8 cellular contexts compared by ENCODE assay signal in the genomic region with DNA sequence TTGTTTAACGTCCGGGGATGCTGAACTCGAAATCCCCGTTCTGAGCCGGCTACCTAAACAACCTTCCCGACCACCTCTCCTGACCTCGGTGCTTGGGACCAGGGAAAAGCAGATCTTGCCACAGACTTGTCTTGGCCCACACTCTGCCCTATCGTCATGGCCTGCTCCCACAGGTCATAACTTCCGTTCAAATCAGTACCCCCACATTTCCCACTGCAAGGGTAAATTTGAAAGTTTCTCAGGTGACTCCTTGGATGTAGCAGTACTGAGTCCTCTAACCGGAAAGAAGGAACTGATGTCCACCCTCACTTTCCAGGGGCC. TPM values are rescaled to one million over a fixed set of nuclear protein-coding genes. Genes with fewer than 3 reads are reported as not detected.
A peak's percentile ranks its signal among the peaks of the same experiment; 100 is the strongest.
DNase-seq lines count a peak whose midpoint lies in the region; ATAC-seq, FAIRE-seq and TF ChIP-seq lines count a peak whose summit lies in the region.

No MANE protein-coding gene starts in this region.

- peaks cover 25% of the 10 kb centered on the region for H3K36me3 ChIP-seq in CD4-positive, alpha-beta memory T cell (ENCODE audit: insufficient read depth, low read length)
- H3K36me3 ChIP-seq in ascending aorta (peaks cover 29 to 35% of the 10 kb centered on the region in 2 donors), lower lobe of right lung (peaks cover 41% of the 10 kb centered on the region), uterus (no peaks in the 10 kb centered on the region)

- peak overlapping the region; percentile 94 to 99 (median 96) for H3K4me3 Mint-ChIP-seq in CD4-positive, alpha-beta memory T cell

- peak overlapping the region; percentile 99 to 100 (median 100) for H3K27ac Mint-ChIP-seq in CD4-positive, alpha-beta memory T cell

- peaks cover 21 to 69% of the 10 kb centered on the region in 2 donors for H3K36me3 Mint-ChIP-seq in CD4-positive, alpha-beta memory T cell

- intact Hi-C loops in CD4-positive, alpha-beta memory T cell (cut with micrococcal nuclease), result loop anchor here (1.0 to 5.0 kb wide), 8 partner anchors 10 to 402 kb away; a partner anchor contains a TSS
- intact Hi-C loops in ascending aorta (cut with DNase I), result loop anchor here (1.0 kb wide), 2 partner anchors 10 to 48 kb away; a partner anchor contains a TSS
- intact Hi-C loops in lower lobe of right lung (cut with DNase I), result no loop called here
- intact Hi-C loops in uterus (cut with DNase I; ENCODE audit: low total_unique reads), result no loop called here

- FAIRE-seq in D721Med (lab: Jason Lieb, UNC) (no peak), GM19239 (lab: Jason Lieb, UNC) (no peak)

- H3K9me3 Mint-ChIP-seq in CD4-positive, alpha-beta memory T cell, result peaks cover 0 to 9% (median 0%) of the 10 kb centered on the region in 8 donors

- POLR2A ChIA-PET in CD4-positive, alpha-beta memory T cell (lab: Charles Lee; ENCODE audit: partially characterized antibody), result interaction anchor here (0.6 to 5.4 kb wide), 23 partner anchors 9 to 1409 kb away, joined by 3 to 120 read pairs (median 5); a partner anchor contains a TSS

- TF ChIP-seq POLR2A in uterus (IDR thresholded peaks at IDR 0.05), result no peak

- CTCF ChIA-PET in CD4-positive, alpha-beta memory T cell (lab: Charles Lee; ENCODE audit: partially characterized antibody), result interaction anchor here (0.6 to 6.6 kb wide), 12 partner anchors 10 to 363 kb away, joined by 3 to 72 read pairs (median 8); a partner anchor contains a TSS

- peaks cover 38% of the 10 kb centered on the region for H3K4me1 ChIP-seq in CD4-positive, alpha-beta memory T cell (ENCODE audit: insufficient read depth, low read length)
- peaks cover 6 to 18% of the 10 kb centered on the region in 2 donors for H3K4me1 ChIP-seq in ascending aorta
- peaks cover 45% of the 10 kb centered on the region for H3K4me1 ChIP-seq in lower lobe of right lung
- peaks cover 3 to 23% of the 10 kb centered on the region in 2 donors for H3K4me1 ChIP-seq in uterus

- peak overlapping the region; percentile 98 for H3K27ac ChIP-seq in CD4-positive, alpha-beta memory T cell (ENCODE audit: low read depth, low read length)
- H3K27ac ChIP-seq in ascending aorta (peak overlapping the region; percentile 78 to 93), lower lobe of right lung (peak overlapping the region; percentile 100), uterus (peak overlapping the region; percentile 85 to 91)

- no peak for TF ChIP-seq CTCF in ascending aorta (IDR thresholded peaks at IDR 0.05)
- TF ChIP-seq CTCF in lower lobe of right lung (IDR thresholded peaks at IDR 0.05), result no peak
- no peak for TF ChIP-seq CTCF in uterus (IDR thresholded peaks at IDR 0.05)
- no peak for TF ChIP-seq CTCF in D721Med (IDR thresholded peaks at IDR 0.05; ENCODE audit: insufficient read depth, missing control alignments)

- no peaks in the 10 kb centered on the region for H3K9me3 ChIP-seq in CD4-positive, alpha-beta memory T cell (ENCODE audit: control insufficient read depth in 1 of 2, low read length in 2 of 2)
- H3K9me3 ChIP-seq in ascending aorta (no peaks in the 10 kb centered on the region), lower lobe of right lung (no peaks in the 10 kb centered on the region), uterus (no peaks in the 10 kb centered on the region)

- DNase-seq in CD4-positive, alpha-beta memory T cell, result no peak
- DNase-seq in ascending aorta (ENCODE audit: low spot score in 2 of 2) (no peak), lower lobe of right lung (no peak), uterus (no peak), D721Med (ENCODE audit: insufficient read length, low spot score) (no peak), GM19239 (ENCODE audit: insufficient read length, low spot score) (no peak), DMS 273 (lab: John Stamatoyannopoulos, UW; ENCODE audit: unreplicated experiment) (no peak)

- peaks cover 13 to 52% (median 31%) of the 10 kb centered on the region in 4 donors for H3K4me1 Mint-ChIP-seq in CD4-positive, alpha-beta memory T cell

- ATAC-seq in HG02870 (IDR thresholded peaks at IDR 0.05; ENCODE audit: unreplicated experiment) (peak; percentile 3), lower lobe of right lung (peak; percentile 5 to 25)

- H3K4me3 ChIP-seq in CD4-positive, alpha-beta memory T cell (ENCODE audit: low read length in 2 of 2), result peak overlapping the region; percentile 60 to 67
- H3K4me3 ChIP-seq in ascending aorta, result peak overlapping the region; percentile 42 to 52
- H3K4me3 ChIP-seq in lower lobe of right lung, result peak overlapping the region; percentile 84
- peak overlapping the region; percentile 25 to 34 for H3K4me3 ChIP-seq in uterus

- peaks cover 0 to 4% of the 10 kb centered on the region in 2 donors for H3K27me3 Mint-ChIP-seq in CD4-positive, alpha-beta memory T cell

- no peaks in the 10 kb centered on the region for H3K27me3 ChIP-seq in CD4-positive, alpha-beta memory T cell (ENCODE audit: insufficient read depth, low read length)
- H3K27me3 ChIP-seq in ascending aorta (no peaks in the 10 kb centered on the region), lower lobe of right lung (ENCODE audit: low read depth) (no peaks in the 10 kb centered on the region), uterus (no peaks in the 10 kb centered on the region)

RNA-seq across cellular contexts. Expression of a gene that starts 0.6 kb away (rescaled TPM):
- 100 to 1,000 TPM; 119 to 123 TPM for total RNA-seq in CD4-positive, alpha-beta memory T cell
- 10 to 100 TPM; 57.1 to 58.3 TPM for polyA plus RNA-seq in CD4-positive, alpha-beta memory T cell
- total RNA-seq in ascending aorta, result 113 TPM
- total RNA-seq in lower lobe of right lung, result 91.4 TPM
- 1,000 to 10,000 TPM in 2 of 4 donors, 100 to 1,000 TPM in 1, 10 to 100 TPM in 1; 49.7 to 2,239 (median 990) TPM for total RNA-seq in uterus

RNA-seq across cellular contexts. Expression of a gene that starts 9.6 kb away (rescaled TPM):
- total RNA-seq in CD4-positive, alpha-beta memory T cell, result 10 to 100 TPM; 25.8 to 30.5 TPM
- polyA plus RNA-seq in CD4-positive, alpha-beta memory T cell, result 10 to 100 TPM; 50.6 to 65.1 TPM
- total RNA-seq in ascending aorta, result 118 TPM
- total RNA-seq in lower lobe of right lung, result 37.3 TPM
- 100 to 1,000 TPM in 1 of 4 donors, 10 to 100 TPM in 3; 57.9 to 126 (median 75.6) TPM for total RNA-seq in uterus

RNA-seq across cellular contexts. Expression of a gene that starts 36.5 kb away (rescaled TPM):
- total RNA-seq in CD4-positive, alpha-beta memory T cell, result 1 to 10 TPM; 4.4 to 4.6 TPM
- polyA plus RNA-seq in CD4-positive, alpha-beta memory T cell, result 1 to 10 TPM in 1 of 2 donors, under 1 TPM in 1; 0.55 to 1.5 TPM
- total RNA-seq in ascending aorta (1.9 TPM), lower lobe of right lung (0.83 TPM), uterus (1 to 10 TPM in 1 of 4 donors, under 1 TPM in 1, not detected in 2; 0.83 to 1.6 TPM)

RNA-seq across cellular contexts. Expression of a gene that starts 37.3 kb away (rescaled TPM):
- total RNA-seq in CD4-positive, alpha-beta memory T cell, result 10 to 100 TPM; 32.6 to 35.7 TPM
- polyA plus RNA-seq in CD4-positive, alpha-beta memory T cell, result 10 to 100 TPM; 29.1 to 31.3 TPM
- 61.8 TPM for total RNA-seq in ascending aorta
- total RNA-seq in lower lobe of right lung, result 54.5 TPM
- 10 to 100 TPM; 30.0 to 65.3 (median 34.7) TPM for total RNA-seq in uterus

RNA-seq across cellular contexts. Expression of a gene that starts 48.0 kb away (rescaled TPM):
- total RNA-seq in CD4-positive, alpha-beta memory T cell, result 10 to 100 TPM; 93.1 to 98.1 TPM
- polyA plus RNA-seq in CD4-positive, alpha-beta memory T cell, result 100 to 1,000 TPM in 1 of 2 donors, 10 to 100 TPM in 1; 92.0 to 118 TPM
- total RNA-seq in ascending aorta (214 TPM), lower lobe of right lung (134 TPM), uterus (100 to 1,000 TPM in 1 of 4 donors, 10 to 100 TPM in 3; 27.4 to 140 (median 37.5) TPM)

Comparison
In these comparisons a context has a peak if more than half of its experiments do, and no peak if none do; other contexts are left out.
1. H3K4me3 ChIP-seq: peak in every context shown above with its lines; median percentile 84 in lower lobe of right lung; 64 in CD4-positive, alpha-beta memory T cell; 47 in ascending aorta; 30 in uterus.
2. intact Hi-C loops: an anchor here in CD4-positive, alpha-beta memory T cell (1.0 to 5.0 kb wide) and ascending aorta (1.0 kb wide); none called in lower lobe of right lung and uterus.